Comparison of ENCODE assay signal across 1 cellular context in genomic region chr10:13161267-13162012, GRCh38.
TF ChIP-seq lines count a peak whose summit lies in the region.

Gene MCM10, plus strand, starts transcription at chr10:13161558. Its CDS starts 2,645 bp downstream, at chr10:13164203.

TF ChIP-seq in IMR-90, 13 proteins besides CTCF, POLR2A, EP300 and RAD21 (continued from another document):
- no peak for TF ChIP-seq RCOR1 (IDR thresholded peaks at IDR 0.05; ENCODE audit: insufficient replicate concordance, low read length)
TF ChIP-seq in IMR-90: peak in this region for 7.
